8 cellular contexts compared by ENCODE assay signal in genomic region chr1:53754484-53755312, GRCh38. TPM values are rescaled to one million over a fixed set of nuclear protein-coding genes. Genes with fewer than 3 reads are reported as not detected.
DNase-seq lines count a peak whose midpoint lies in the region; ATAC-seq, FAIRE-seq and TF ChIP-seq lines count a peak whose summit lies in the region.

No MANE protein-coding gene starts in this region.

- H3K4me3 ChIP-seq in MM.1S (ENCODE audit: low read length): no peak overlapping the region
- H3K4me3 ChIP-seq in fibroblast of mammary gland (ENCODE audit: control insufficient read depth, low read depth, low read length): no peak overlapping the region
- no peak overlapping the region for H3K4me3 ChIP-seq in pancreas

- no peak for FAIRE-seq in pancreas (lab: Jason Lieb, UNC)

- H3K36me3 ChIP-seq in MM.1S (replicated peaks; ENCODE audit: insufficient read depth, low read length) (no peaks in the 10 kb centered on the region), pancreas (no peaks in the 10 kb centered on the region)

- TF ChIP-seq CTCF in MM.1S (IDR thresholded peaks at IDR 0.05; ENCODE audit: low read length): peak; percentile 80
- TF ChIP-seq CTCF in fibroblast of mammary gland (conservative IDR thresholded peaks at IDR 0.05; ENCODE audit: control insufficient read depth, insufficient read depth, low read depth, low read length): peak; percentile 89
- TF ChIP-seq CTCF in pancreas (IDR thresholded peaks at IDR 0.05): peak in 2 of 4 donors; percentile 48 to 58

- DNase-seq in activated naive CD4-positive, alpha-beta T cell treated with anti-CD3 and anti-CD28 coated beads, Interleukin-2, amount 10 ng/mL, durations not matched to agents 7 days and 5 days: peak; percentile 49
- no peak for DNase-seq in activated naive CD4-positive, alpha-beta T cell treated with anti-CD3 and anti-CD28 coated beads, Interleukin-2, amount 50 U/mL, for 16 hours
- DNase-seq in MM.1S (peak; percentile 61), SKM-1 treated with dmso at 0.1 percent for 144 hours (lab: John Stamatoyannopoulos, UW; ENCODE audit: unreplicated experiment) (peak; percentile 31), fibroblast of mammary gland (ENCODE audit: low read depth) (peak; percentile 80), pancreas (peak in 2 of 6 donors; percentile 23 to 35), mesenteric fat pad (ENCODE audit: low spot score) (no peak)
- no peak for DNase-seq in central memory CD4-positive, alpha-beta T cell

- no peak overlapping the region for H2AFZ ChIP-seq in MM.1S (ENCODE audit: low read length)

- no peak overlapping the region for H3K4me3 Mint-ChIP-seq in activated naive CD4-positive, alpha-beta T cell treated with anti-CD3 and anti-CD28 coated beads, Interleukin-2, amount 10 ng/mL, durations not matched to agents 7 days and 5 days

- H3K27me3 ChIP-seq in MM.1S (replicated peaks; ENCODE audit: insufficient read depth, low read length): no peaks in the 10 kb centered on the region
- no peaks in the 10 kb centered on the region for H3K27me3 ChIP-seq in pancreas

- no peak overlapping the region for H3K27ac ChIP-seq in MM.1S (ENCODE audit: low read length)
- H3K27ac ChIP-seq in pancreas: no peak overlapping the region

- intact Hi-C loops in pancreas (cut with DNase I): loop anchor here in 2 of 3 donors (5.0 to 10.0 kb wide), 2 partner anchors 267 to 270 kb away; no protein-coding TSS in a partner anchor

- H3K9me3 ChIP-seq in MM.1S (replicated peaks; ENCODE audit: insufficient read depth, low read length) (no peaks in the 10 kb centered on the region), pancreas (no peaks in the 10 kb centered on the region)

- ATAC-seq in pancreas: peak in 3 of 4 donors; percentile 46 to 72 (median 65)

- CTCF ChIA-PET in activated naive CD4-positive, alpha-beta T cell treated with anti-CD3 and anti-CD28 coated beads, Interleukin-2, amount 10 ng/mL, durations not matched to agents 7 days and 5 days (lab: Charles Lee): interaction anchor here (0.9 to 1.5 kb wide), 6 partner anchors 8 to 270 kb away, joined by 3 to 7 read pairs (median 4); no protein-coding TSS in a partner anchor

- H3K36me3 Mint-ChIP-seq in activated naive CD4-positive, alpha-beta T cell treated with anti-CD3 and anti-CD28 coated beads, Interleukin-2, amount 10 ng/mL, durations not matched to agents 7 days and 5 days: no peaks in the 10 kb centered on the region

- no peaks in the 10 kb centered on the region for H3F3A ChIP-seq in MM.1S (ENCODE audit: insufficient read depth, low read length)

- 49 to 50% methylated on average over 6 of the region's 6 CpGs for WGBS in pancreas, 2 donors

- no peak overlapping the region for H3K4me2 ChIP-seq in MM.1S (ENCODE audit: low read depth, low read length)

- no peaks in the 10 kb centered on the region for H3K79me2 ChIP-seq in MM.1S (ENCODE audit: low read length)

- no peaks in the 10 kb centered on the region for H4K20me1 ChIP-seq in MM.1S (ENCODE audit: insufficient read depth, low read length)

- no peaks in the 10 kb centered on the region for H3K9me3 Mint-ChIP-seq in activated naive CD4-positive, alpha-beta T cell treated with anti-CD3 and anti-CD28 coated beads, Interleukin-2, amount 10 ng/mL, durations not matched to agents 7 days and 5 days

- H3K9ac ChIP-seq in MM.1S (ENCODE audit: low read length): no peak overlapping the region

- no peaks in the 10 kb centered on the region for H3K4me1 Mint-ChIP-seq in activated naive CD4-positive, alpha-beta T cell treated with anti-CD3 and anti-CD28 coated beads, Interleukin-2, amount 10 ng/mL, durations not matched to agents 7 days and 5 days

- peaks cover 2% of the 10 kb centered on the region for H3K27me3 Mint-ChIP-seq in activated naive CD4-positive, alpha-beta T cell treated with anti-CD3 and anti-CD28 coated beads, Interleukin-2, amount 10 ng/mL, durations not matched to agents 7 days and 5 days

- H3K4me1 ChIP-seq in MM.1S (ENCODE audit: low read length) (no peaks in the 10 kb centered on the region), pancreas (no peaks in the 10 kb centered on the region)

- no peaks in the 10 kb centered on the region for H3K9me2 ChIP-seq in MM.1S (replicated peaks; ENCODE audit: insufficient read depth, low read length)

- no peak overlapping the region for H3K27ac Mint-ChIP-seq in activated naive CD4-positive, alpha-beta T cell treated with anti-CD3 and anti-CD28 coated beads, Interleukin-2, amount 10 ng/mL, durations not matched to agents 7 days and 5 days

RNA-seq across cellular contexts. Expression of gene GLIS1, which starts 15.7 kb away (rescaled TPM):
- under 1 TPM in 2 of 6 donors, not detected in 4; 0.06 to 0.19 TPM for total RNA-seq in pancreas
- under 1 TPM; 0.08 to 0.26 TPM for polyA plus RNA-seq in pancreas
- 2.1 TPM for total RNA-seq in mesenteric fat pad

Comparison
In these comparisons a context has a peak if more than half of its experiments do, and no peak if none do; other contexts are left out.
1. DNase-seq: peak in activated naive CD4-positive, alpha-beta T cell treated with anti-CD3 and anti-CD28 coated beads, Interleukin-2, amount 10 ng/mL, durations not matched to agents 7 days and 5 days (single experiment), MM.1S (single experiment), SKM-1 treated with dmso at 0.1 percent for 144 hours (single experiment) and fibroblast of mammary gland (single experiment); none in activated naive CD4-positive, alpha-beta T cell treated with anti-CD3 and anti-CD28 coated beads, Interleukin-2, amount 50 U/mL, for 16 hours (single experiment), mesenteric fat pad (single experiment) and central memory CD4-positive, alpha-beta T cell (single experiment).